ENCODE assay signal across 15 cellular contexts in genomic region chr10:12501851-12502525, GRCh38.
DNase-seq lines count a peak whose midpoint lies in the region; ATAC-seq and TF ChIP-seq lines count a peak whose summit lies in the region.
"Had no signal": no experiment of that assay in that cellular context is flagged by ENCODE, and none has a peak within 500 bp of the region (broad histone marks: within the 10 kb centered on the region; RNA-seq: fewer than 3 reads in every experiment).

No MANE protein-coding gene starts in this region.

- H3K36me3 Mint-ChIP-seq in effector memory CD8-positive, alpha-beta T cell (ENCODE audit: insufficient read depth) = peaks cover 2% of the 10 kb centered on the region
- H3K36me3 Mint-ChIP-seq: activated naive CD4-positive, alpha-beta T cell treated with anti-CD3 and anti-CD28 coated beads, Interleukin-2, amount 10 ng/mL, durations not matched to agents 7 days and 5 days; mesothelial cell of epicardium had no signal

- peaks cover 47 to 48% of the 10 kb centered on the region in 2 donors for H3K4me1 Mint-ChIP-seq in effector memory CD8-positive, alpha-beta T cell (ENCODE audit: low read depth in 2 of 2)

- no peaks in the 10 kb centered on the region for H3K9me3 Mint-ChIP-seq in effector memory CD8-positive, alpha-beta T cell
- H3K9me3 Mint-ChIP-seq: activated naive CD4-positive, alpha-beta T cell treated with anti-CD3 and anti-CD28 coated beads, Interleukin-2, amount 10 ng/mL, durations not matched to agents 7 days and 5 days had no signal

- peak overlapping the region in 1 of 2 donors; percentile 76 for H3K27ac Mint-ChIP-seq in effector memory CD8-positive, alpha-beta T cell
- H3K27ac Mint-ChIP-seq: activated naive CD4-positive, alpha-beta T cell treated with anti-CD3 and anti-CD28 coated beads, Interleukin-2, amount 10 ng/mL, durations not matched to agents 7 days and 5 days had no signal

- DNase-seq in Right ventricle myocardium inferior (ENCODE audit: missing footprints) (no peak), cardiac septum (ENCODE audit: low spot score) (no peak), mucosa of descending colon (no peak), WERI-Rb-1 (no peak), NCI-H1105 treated with DMSO at 0.1 percent for 48 hours (lab: John Stamatoyannopoulos, UW) (no peak)
- DNase-seq in effector memory CD8-positive, alpha-beta T cell = no peak
- DNase-seq: ACHN; activated naive CD4-positive, alpha-beta T cell treated with anti-CD3 and anti-CD28 coated beads, Interleukin-2, amount 10 ng/mL, durations not matched to agents 7 days and 5 days; foreskin fibroblast; NCI-H1105; occipital lobe; stimulated activated CD4-positive, alpha-beta T cell treated with anti-CD3 and anti-CD28 coated beads, Interleukin-12 subunit alpha, Interleukin-12 subunit beta, amount 100 ng/mL, for 4 hours had no signal

- H3K4me1 ChIP-seq in mucosa of descending colon (ENCODE audit: low read depth) = peaks cover 14% of the 10 kb centered on the region

- ATAC-seq in Right ventricle myocardium inferior (peak; percentile 69), esophagus mucosa (peak; percentile 14), mucosa of descending colon (peak; percentile 17), HG02840 (IDR thresholded peaks at IDR 0.05; ENCODE audit: low FRiP score, unreplicated experiment) (no peak)
- no peak for ATAC-seq in effector memory CD8-positive, alpha-beta T cell (replicated peaks)

- no peak for TF ChIP-seq CTCF in mucosa of descending colon (IDR thresholded peaks at IDR 0.05)
- TF ChIP-seq CTCF in WERI-Rb-1 (IDR thresholded peaks at IDR 0.05; ENCODE audit: low read depth, low read length) = no peak

- H3K27me3 ChIP-seq in WERI-Rb-1 (ENCODE audit: insufficient read depth, low read depth, severe bottlenecking) = no peaks in the 10 kb centered on the region

- H3K36me3 ChIP-seq in mucosa of descending colon (ENCODE audit: low read depth) = no peaks in the 10 kb centered on the region
- H3K36me3 ChIP-seq in WERI-Rb-1 = no peaks in the 10 kb centered on the region

- H3K4me3 Mint-ChIP-seq in effector memory CD8-positive, alpha-beta T cell = no peak overlapping the region
- H3K4me3 Mint-ChIP-seq: activated naive CD4-positive, alpha-beta T cell treated with anti-CD3 and anti-CD28 coated beads, Interleukin-2, amount 10 ng/mL, durations not matched to agents 7 days and 5 days; mesothelial cell of epicardium had no signal

- no peak overlapping the region for H3K27ac ChIP-seq in WERI-Rb-1

- no peaks in the 10 kb centered on the region for H3K27me3 Mint-ChIP-seq in effector memory CD8-positive, alpha-beta T cell

- intact Hi-C loops in Right ventricle myocardium inferior (cut with DNase I) (no loop called here), cardiac septum (cut with DNase I) (no loop called here), mucosa of descending colon (cut with DNase I, micrococcal nuclease) (no loop called here)

- H3K4me3 ChIP-seq in mucosa of descending colon = no peak overlapping the region
- H3K4me3 ChIP-seq in WERI-Rb-1 (ENCODE audit: low read depth, low read length) = no peak overlapping the region

- no peaks in the 10 kb centered on the region for H3K9me3 ChIP-seq in mucosa of descending colon
- no peaks in the 10 kb centered on the region for H3K9me3 ChIP-seq in WERI-Rb-1 (ENCODE audit: severe bottlenecking)

Comparison
In these comparisons a context has a peak if more than half of its experiments do, and no peak if none do; other contexts are left out.
1. ATAC-seq: peak in Right ventricle myocardium inferior (single experiment), esophagus mucosa (single experiment) and mucosa of descending colon (single experiment); none in effector memory CD8-positive, alpha-beta T cell (single experiment) and HG02840 (single experiment).